Comparison of ENCODE assay signal across 24 cellular contexts in genomic region chr13:71260246-71260645, GRCh38.
DNase-seq lines count a peak whose midpoint lies in the region; TF ChIP-seq lines count a peak whose summit lies in the region.
"Had no signal": no experiment of that assay in that cellular context is flagged by ENCODE, and none has a peak within 500 bp of the region (broad histone marks: within the 10 kb centered on the region; RNA-seq: fewer than 3 reads in every experiment).

No MANE protein-coding gene starts in this region.

- TF ChIP-seq CTCF in choroid plexus epithelial cell (conservative IDR thresholded peaks at IDR 0.05; ENCODE audit: low read depth, low read length) (no peak), fibroblast of pulmonary artery (IDR thresholded peaks at IDR 0.05; ENCODE audit: low read length, missing control alignments) (no peak)

- DNase-seq in choroid plexus epithelial cell (ENCODE audit: low read depth) (peak; percentile 29), dermis blood vessel endothelial cell (peak; percentile 60), fibroblast of pulmonary artery (ENCODE audit: low read depth) (peak; percentile 12), iris pigment epithelial cell (ENCODE audit: low read depth) (peak; percentile 14), activated gamma-delta T cell treated with Interleukin-2 at 50 U/mL for 16 hours (no peak), hepatic stellate cell (ENCODE audit: low spot score) (no peak), retina (no peak)
- DNase-seq in activated CD8-positive, alpha-beta memory T cell treated with anti-CD3 and anti-CD28 coated beads, Interleukin-2, amount 50 U/mL, for 4 hours, result no peak
- DNase-seq: 8988T; ACHN; BE2C; C1 segment of cervical spinal cord; CD4-positive, alpha-beta memory T cell; CD4-positive, CD25-positive, alpha-beta regulatory T cell; CD8-positive, alpha-beta memory T cell; COR-L47; DMS 273 treated with DMSO at 0.1 percent for 48 hours; DMS153; DMS53; DMS79; DND-41; EL; GF-D8 had no signal

- H3K4me3 ChIP-seq in choroid plexus epithelial cell (ENCODE audit: low read depth, low read length) (no peak overlapping the region), fibroblast of pulmonary artery (replicated peaks; ENCODE audit: low read depth, low read length) (no peak overlapping the region)
- H3K4me3 ChIP-seq: BLaER1 had no signal

Comparison
In these comparisons a context has a peak if more than half of its experiments do, and no peak if none do; other contexts are left out.
1. DNase-seq: peak in choroid plexus epithelial cell (single experiment), dermis blood vessel endothelial cell (single experiment), fibroblast of pulmonary artery (single experiment) and iris pigment epithelial cell (single experiment); none in activated CD8-positive, alpha-beta memory T cell treated with anti-CD3 and anti-CD28 coated beads, Interleukin-2, amount 50 U/mL, for 4 hours (single experiment), activated gamma-delta T cell treated with Interleukin-2 at 50 U/mL for 16 hours (single experiment), hepatic stellate cell (single experiment) and retina (single experiment).